In genomic region chr1:1079408-1080121, GRCh38 we compare ENCODE assay signal across 10 cellular contexts. TPM values are rescaled to one million over a fixed set of nuclear protein-coding genes. Genes with fewer than 3 reads are reported as not detected.
DNase-seq lines count a peak whose midpoint lies in the region; ATAC-seq and TF ChIP-seq lines count a peak whose summit lies in the region.
"Had no signal": no experiment of that assay in that cellular context is flagged by ENCODE, and none has a peak within 500 bp of the region (broad histone marks: within the 10 kb centered on the region; RNA-seq: fewer than 3 reads in every experiment).

No MANE protein-coding gene starts in this region.

- DNase-seq in Calu3: peak; percentile 75
- peak; percentile 25 to 71 for DNase-seq in HAP-1 (ENCODE audit: low spot score in 2 of 2)
- peak; percentile 8 for DNase-seq in NCI-H774 (lab: John Stamatoyannopoulos, UW)
- DNase-seq in astrocyte of the hippocampus (ENCODE audit: low read depth, low spot score): peak; percentile 97
- DNase-seq in hepatic stellate cell (ENCODE audit: low spot score): peak; percentile 91
- DNase-seq in sigmoid colon: peak; percentile 81
- DNase-seq in globus pallidus (ENCODE audit: low spot score): no peak

- 1 to 3% methylated on average over 38 of the region's 38 CpGs for WGBS in sigmoid colon, 2 donors

- H3K4me3 Mint-ChIP-seq in Calu3 (ENCODE audit: low read depth, unreplicated experiment): peak overlapping the region; percentile 50
- H3K4me3 Mint-ChIP-seq: T-helper 1 cell treated with Interleukin-12 subunit alpha and Interleukin-12 subunit beta and Interleukin-4 antibody, amounts not matched to agents 30 μg/mL and 1 μg/mL, for 36 hours had no signal

- no peaks in the 10 kb centered on the region for H3K27me3 Mint-ChIP-seq in Calu3 (ENCODE audit: unreplicated experiment)

- H3K9me3 ChIP-seq in HAP-1: no peaks in the 10 kb centered on the region
- no peaks in the 10 kb centered on the region for H3K9me3 ChIP-seq in sigmoid colon

- BruUV-seq in Calu3 (replicated peaks; lab: Mats Ljungman, UMichigan): no TSS peak

- H3K27ac ChIP-seq in sigmoid colon: peak overlapping the region in 2 of 4 donors; percentile 31 to 35

- H3K4me1 Mint-ChIP-seq in Calu3 (ENCODE audit: low read depth, unreplicated experiment): peaks cover 5% of the 10 kb centered on the region

- no peak for TF ChIP-seq EP300 in sigmoid colon (IDR thresholded peaks at IDR 0.05)

- peak overlapping the region; percentile 74 for H3K27ac Mint-ChIP-seq in Calu3 (ENCODE audit: unreplicated experiment)
- H3K27ac Mint-ChIP-seq: T-helper 1 cell treated with Interleukin-12 subunit alpha and Interleukin-12 subunit beta and Interleukin-4 antibody, amounts not matched to agents 30 μg/mL and 1 μg/mL, for 36 hours had no signal

- H3K36me3 ChIP-seq in HAP-1 (replicated peaks) (no peaks in the 10 kb centered on the region), sigmoid colon (no peaks in the 10 kb centered on the region)

- TF ChIP-seq CTCF in Calu3 (IDR thresholded peaks at IDR 0.05; ENCODE audit: unreplicated experiment) (no peak), sigmoid colon (IDR thresholded peaks at IDR 0.05) (no peak)

- no peaks in the 10 kb centered on the region for H3K9me3 Mint-ChIP-seq in Calu3 (ENCODE audit: low read depth, unreplicated experiment)
- H3K9me3 Mint-ChIP-seq: T-helper 1 cell treated with Interleukin-12 subunit alpha and Interleukin-12 subunit beta and Interleukin-4 antibody, amounts not matched to agents 30 μg/mL and 1 μg/mL, for 36 hours had no signal

- in situ Hi-C loops in HAP-1 (cut with MboI; ENCODE audit: low sequenced_read_pairs): no loop called here

- CTCF ChIA-PET in Calu3 (lab: Charles Lee): interaction anchor here (0.6 kb wide), 1 partner anchor 10 kb away, joined by 6 read pairs; no protein-coding TSS in a partner anchor

- H3K4me3 ChIP-seq in HAP-1 (0 out of 2 replicates have a peak overlapping the region, but pooled peaks have one; percentile 3), sigmoid colon (peak overlapping the region in 3 of 4 donors; percentile 26 to 40 (median 39))

- ATAC-seq in HG03025 (IDR thresholded peaks at IDR 0.05; ENCODE audit: low FRiP score, unreplicated experiment): no peak

- TF ChIP-seq POLR2A in sigmoid colon (IDR thresholded peaks at IDR 0.05): no peak

- H3K27me3 ChIP-seq in HAP-1 (ENCODE audit: low read depth) (peaks cover 9% of the 10 kb centered on the region), sigmoid colon (peaks cover 3 to 27% (median 11%) of the 10 kb centered on the region in 3 donors)

- H3K4me1 ChIP-seq in HAP-1 (peaks cover 11% of the 10 kb centered on the region), sigmoid colon (peaks cover 0 to 14% (median 14%) of the 10 kb centered on the region in 4 donors)

- H3K36me3 Mint-ChIP-seq in Calu3 (ENCODE audit: insufficient read depth, unreplicated experiment): peaks cover 39% of the 10 kb centered on the region

- intact Hi-C loops in Calu3 (cut with micrococcal nuclease; ENCODE audit: unreplicated experiment): no loop called here
- intact Hi-C loops in sigmoid colon (cut with DNase I): no loop called here

RNA-seq across cellular contexts. Expression of gene RNF223, which starts 5.5 kb away (rescaled TPM):
- total RNA-seq in Calu3 (2022) (5.0 and 5.6 TPM in 2 replicates), sigmoid colon (not detected)
- polyA plus RNA-seq in sigmoid colon: 1 to 10 TPM in 2 of 3 donors, under 1 TPM in 1; 0.60 to 3.7 (median 1.9) TPM
- total RNA-seq: subcutaneous adipose tissue had no signal

RNA-seq across cellular contexts. Expression of gene C1orf159, which starts 36.3 kb away (rescaled TPM):
- total RNA-seq in Calu3 (2022): 32.4 and 34.7 TPM in 2 replicates
- 10 to 100 TPM in 2 of 4 donors, 1 to 10 TPM in 2; 7.9 to 13.8 (median 10.4) TPM for total RNA-seq in sigmoid colon
- polyA plus RNA-seq in sigmoid colon: 10 to 100 TPM in 1 of 3 donors, 1 to 10 TPM in 2; 6.6 to 25.3 (median 6.9) TPM

RNA-seq across cellular contexts. Expression of gene AGRN, which starts 59.6 kb away (rescaled TPM):
- total RNA-seq in Calu3 (2022) (446 and 552 TPM in 2 replicates), sigmoid colon (10 to 100 TPM in 2 of 4 donors, 1 to 10 TPM in 2; 3.9 to 23.3 (median 10.3) TPM)
- 10 to 100 TPM in 1 of 3 donors, 1 to 10 TPM in 2; 2.8 to 54.4 (median 3.0) TPM for polyA plus RNA-seq in sigmoid colon

Comparison
In these comparisons a context has a peak if more than half of its experiments do, and no peak if none do; other contexts are left out.
1. RNA of gene AGRN, which starts 59.6 kb away (total RNA-seq): 446 to 552 TPM in Calu3; 3.9 to 23.3 TPM in sigmoid colon; every median in the first group is over 10 times any median in the second.